In genomic region chr11:72585762-72586590, GRCh38 we compare ENCODE assay signal across 8 cellular contexts.
DNase-seq lines count a peak whose midpoint lies in the region; ATAC-seq and TF ChIP-seq lines count a peak whose summit lies in the region.

No MANE protein-coding gene starts in this region.

- no peaks in the 10 kb centered on the region for H3K9me3 ChIP-seq in BE2C

- intact Hi-C loops in left colon (cut with DNase I, micrococcal nuclease), result loop anchor here in 1 of 2 donors (2.0 kb wide), 1 partner anchor 57 kb away; no protein-coding TSS in a partner anchor

- peak; percentile 78 for TF ChIP-seq CTCF in BE2C (IDR thresholded peaks at IDR 0.05; ENCODE audit: low read depth, low read length)

- no peaks in the 10 kb centered on the region for H3K27me3 ChIP-seq in BE2C

- H3K4me3 ChIP-seq in BE2C (ENCODE audit: low read depth, low read length), result no peak overlapping the region

- H3K4me1 ChIP-seq in BE2C, result no peaks in the 10 kb centered on the region

- ATAC-seq in GM21723 (IDR thresholded peaks at IDR 0.05; ENCODE audit: unreplicated experiment), result peak; percentile 52
- ATAC-seq in left colon, result peak; percentile 85
- ATAC-seq in HG03097 (IDR thresholded peaks at IDR 0.05; ENCODE audit: low FRiP score, unreplicated experiment), result no peak

- H3K27ac ChIP-seq in caudate nucleus (ENCODE audit: low read depth, low read length), result no peak overlapping the region

- DNase-seq in BE2C (peak; percentile 71), NCI-H2171 (lab: John Stamatoyannopoulos, UW) (peak; percentile 56), caudate nucleus (lab: John Stamatoyannopoulos, UW) (peak in 44 of 61 donors; percentile 9 to 73 (median 40)), left colon (peak in 1 of 2 donors; percentile 71)
- peak; percentile 34 for DNase-seq in activated CD4-positive, CD25-positive, alpha-beta regulatory T cell treated with anti-CD3 and anti-CD28 coated beads, Interleukin-2, amount 50 U/mL, for 16 hours (ENCODE audit: low read depth, low spot score)
- peak; percentile 32 to 48 (median 46) for DNase-seq in stimulated activated CD4-positive, alpha-beta T cell treated with anti-CD3 and anti-CD28 coated beads, TNF-alpha, amount 100 ng/mL, for 24 hours (ENCODE audit: low read depth in 3 of 3)

- H3K36me3 ChIP-seq in BE2C, result peaks cover 59% of the 10 kb centered on the region
